Comparison of ENCODE assay signal across 1 cellular context in the genomic region with DNA sequence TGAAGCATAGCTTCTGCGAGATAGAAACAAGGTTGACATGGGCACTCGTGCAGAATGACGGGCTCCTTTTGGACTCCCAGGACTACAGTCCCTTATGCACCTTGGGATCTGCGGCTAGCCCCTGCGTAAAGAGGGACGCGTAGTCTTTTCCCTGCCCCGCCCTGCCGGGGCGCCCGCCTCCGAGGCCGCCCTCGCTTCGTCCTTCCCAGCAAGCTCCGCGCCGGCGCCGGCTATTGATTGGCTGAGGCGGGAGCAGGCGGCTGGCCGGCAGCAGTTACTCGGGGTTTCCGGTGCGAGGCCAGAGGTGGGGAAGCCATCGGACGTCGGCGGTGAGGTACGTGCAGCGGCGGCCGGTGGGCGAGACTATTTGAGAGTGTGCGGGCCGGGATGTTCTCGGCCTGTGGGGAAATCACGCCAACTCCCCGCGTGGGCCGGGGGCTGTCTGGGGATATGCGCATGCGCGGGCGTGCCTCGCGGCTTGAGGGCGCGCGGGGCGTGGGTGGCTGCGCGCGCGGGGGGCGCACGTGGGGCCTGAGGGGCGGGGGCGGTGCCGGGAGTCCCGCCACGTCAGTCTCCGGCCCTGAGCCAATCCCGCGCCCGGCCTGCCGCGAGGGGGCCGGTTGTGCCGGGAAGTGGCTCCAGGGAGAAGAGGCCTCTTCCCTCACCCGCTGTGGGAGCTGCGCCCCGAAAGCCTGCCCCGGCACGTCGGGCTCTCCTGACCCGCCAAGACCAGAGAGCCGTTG.
A peak's percentile ranks its signal among the peaks of the same experiment; 100 is the strongest.
TF ChIP-seq lines count a peak whose summit lies in the region.

TSS of gene TXLNA (plus strand) at position 233 of the 743 bp plus-strand sequence. CDS start 671 bp downstream, outside the sequence.

TF ChIP-seq in HEK293, 187 proteins besides CTCF, POLR2A, EP300 and RAD21 (continued from another document and continues in another):
- TF ChIP-seq ZNF518A (tag by site-specific recombination; conservative IDR thresholded peaks at IDR 0.05; ENCODE audit: low read depth) (peak; percentile 56), ZNF529 (tag by site-specific recombination; IDR thresholded peaks at IDR 0.05; ENCODE audit: insufficient replicate concordance) (no peak), ZNF10 (tag by site-specific recombination; IDR thresholded peaks at IDR 0.05) (no peak), ZNF350 (tag by site-specific recombination; IDR thresholded peaks at IDR 0.05) (no peak), FEZF1 (tag by site-specific recombination; IDR thresholded peaks at IDR 0.05) (peak; percentile 66), GLIS2 (tag by site-specific recombination; IDR thresholded peaks at IDR 0.05) (peak; percentile 68), PBX3 (CRISPR knock-in tag; IDR thresholded peaks at IDR 0.05) (peak; percentile 93), ZNF223 (tag by site-specific recombination; IDR thresholded peaks at IDR 0.05) (no peak), ZNF530 (tag by site-specific recombination; IDR thresholded peaks at IDR 0.05; ENCODE audit: low read depth) (no peak), ZBTB20 (tag by site-specific recombination; IDR thresholded peaks at IDR 0.05) (peak; percentile 65; the same call in 1 of the 2 replicates), AEBP2 (tag by site-specific recombination; IDR thresholded peaks at IDR 0.05; ENCODE audit: borderline replicate concordance) (no peak), SETDB1 (IDR thresholded peaks at IDR 0.05; ENCODE audit: insufficient read length, low read length) (peak; percentile 12), ZNF354C (tag by site-specific recombination; IDR thresholded peaks at IDR 0.05; ENCODE audit: borderline replicate concordance, low read depth) (no peak), BCL11A (tag by site-specific recombination; IDR thresholded peaks at IDR 0.05; ENCODE audit: low read depth) (peak; percentile 82; the same call in 1 of the 2 replicates), ZBTB44 (tag by site-specific recombination; IDR thresholded peaks at IDR 0.05) (no peak), ZNF202 (tag by site-specific recombination; IDR thresholded peaks at IDR 0.05; ENCODE audit: borderline replicate concordance) (no peak), ZNF24 (tag by site-specific recombination; IDR thresholded peaks at IDR 0.05) (no peak), PRDM2 (tag by site-specific recombination; IDR thresholded peaks at IDR 0.05; ENCODE audit: borderline replicate concordance) (no peak), REPIN1 (tag by site-specific recombination; IDR thresholded peaks at IDR 0.05; ENCODE audit: low read depth) (no peak), TCF7L2 (IDR thresholded peaks at IDR 0.05; ENCODE audit: borderline replicate concordance, low read depth, low read length) (no peak), ZBTB10 (tag by site-specific recombination; IDR thresholded peaks at IDR 0.05) (peak; percentile 64; the same call in 1 of the 2 replicates), TRIM28 (IDR thresholded peaks at IDR 0.05; ENCODE audit: borderline replicate concordance, low read length) (no peak), ZNF155 (tag by site-specific recombination; IDR thresholded peaks at IDR 0.05) (no peak), KLF16 (tag by site-specific recombination; IDR thresholded peaks at IDR 0.05) (peak; percentile 92), ZBTB21 (tag by site-specific recombination; IDR thresholded peaks at IDR 0.05) (no peak), ZEB2 (tag by site-specific recombination; IDR thresholded peaks at IDR 0.05) (peak; percentile 93), ZBTB7A (tag by site-specific recombination; IDR thresholded peaks at IDR 0.05; ENCODE audit: low read depth) (peak; percentile 34; the same call in 1 of the 2 replicates), GLI4 (tag by site-specific recombination; IDR thresholded peaks at IDR 0.05) (no peak), ZFHX2 (tag by site-specific recombination; conservative IDR thresholded peaks at IDR 0.05) (peak; percentile 99), ZBTB1 (tag by site-specific recombination; IDR thresholded peaks at IDR 0.05) (no peak), ZNF239 (tag by site-specific recombination; IDR thresholded peaks at IDR 0.05) (no peak)
- TF ChIP-seq, protein P1, sequence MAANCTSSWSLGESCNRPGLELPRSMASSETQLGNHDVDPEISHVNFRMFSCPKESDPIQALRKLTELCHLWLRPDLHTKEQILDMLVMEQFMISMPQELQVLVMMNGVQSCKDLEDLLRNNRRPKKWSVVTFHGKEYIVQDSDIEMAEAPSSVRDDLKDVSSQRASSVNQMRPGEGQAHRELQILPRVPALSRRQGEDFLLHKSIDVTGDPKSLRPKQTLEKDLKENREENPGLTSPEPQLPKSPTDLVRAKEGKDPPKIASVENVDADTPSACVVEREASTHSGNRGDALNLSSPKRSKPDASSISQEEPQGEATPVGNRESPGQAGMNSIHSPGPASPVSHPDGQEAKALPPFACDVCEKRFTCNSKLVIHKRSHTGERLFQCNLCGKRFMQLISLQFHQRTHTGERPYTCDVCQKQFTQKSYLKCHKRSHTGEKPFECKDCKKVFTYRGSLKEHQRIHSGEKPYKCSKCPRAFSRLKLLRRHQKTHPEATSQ (tag by site-specific recombination; IDR thresholded peaks at IDR 0.05): no peak
